Comparison of ENCODE assay signal across 15 cellular contexts in the genomic region with DNA sequence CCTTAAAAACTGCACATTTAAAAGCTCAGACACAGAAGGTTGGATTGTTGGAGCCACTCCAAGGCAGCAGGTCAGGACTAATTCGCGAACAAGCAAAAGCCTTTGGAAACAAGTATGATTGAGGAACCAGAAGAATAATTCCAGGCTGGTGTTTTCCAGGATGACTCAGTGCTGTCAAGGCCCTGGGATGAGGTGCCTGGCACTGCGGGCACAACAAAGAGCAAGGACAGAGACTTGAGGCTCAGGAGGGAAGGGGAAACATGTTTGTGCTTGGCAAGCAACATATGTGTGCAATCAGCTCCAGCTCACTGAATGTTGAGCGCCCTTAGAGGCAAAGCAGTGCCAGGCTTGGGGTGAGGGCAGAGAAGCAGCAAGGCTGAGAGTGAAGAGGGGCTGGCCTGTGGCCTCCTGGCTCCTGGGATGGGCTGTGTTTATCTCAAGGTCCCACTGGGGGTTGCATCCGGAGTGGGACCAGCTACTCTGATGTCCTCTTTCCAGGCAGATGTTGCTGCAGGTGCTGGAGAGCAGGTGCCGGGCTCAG. TPM values are rescaled to one million over a fixed set of nuclear protein-coding genes. Genes with fewer than 3 reads are reported as not detected.
DNase-seq lines count a peak whose midpoint lies in the region; ATAC-seq, FAIRE-seq and TF ChIP-seq lines count a peak whose summit lies in the region.
"Had no signal": no experiment of that assay in that cellular context is flagged by ENCODE, and none has a peak within 500 bp of the region (broad histone marks: within the 10 kb centered on the region; RNA-seq: fewer than 3 reads in every experiment).

No MANE protein-coding gene starts in this region.

- no peak overlapping the region for H3K4ac ChIP-seq in IMR-90 (ENCODE audit: low read depth, low read length)

- no peak overlapping the region for H3K23ac ChIP-seq in IMR-90 (ENCODE audit: low read depth, low read length)

- in situ Hi-C loops in IMR-90 (cut with MboI; ENCODE audit: low sequenced_read_pairs) = no loop called here

- H3K4me3 ChIP-seq in IMR-90 (ENCODE audit: insufficient read depth, low read depth, low read length) = no peak overlapping the region
- no peak overlapping the region for H3K4me3 ChIP-seq in astrocyte (ENCODE audit: insufficient read depth, low read depth, low read length)
- no peak overlapping the region for H3K4me3 ChIP-seq in retinal pigment epithelial cell (ENCODE audit: low read length)
- H3K4me3 ChIP-seq: testis had no signal

- H3K27me3 ChIP-seq in IMR-90 (ENCODE audit: control insufficient read depth, insufficient read depth, low read length) = no peaks in the 10 kb centered on the region
- no peaks in the 10 kb centered on the region for H3K27me3 ChIP-seq in astrocyte (ENCODE audit: insufficient read depth, low read length)
- H3K27me3 ChIP-seq: testis had no signal

- dilution Hi-C loops in IMR-90 (cut with HindIII; ENCODE audit: low sequenced_read_pairs, unreplicated experiment) = no loop called here

- H2BK20ac ChIP-seq in IMR-90 (ENCODE audit: low read depth, low read length) = no peak overlapping the region

- H3K4me3 Mint-ChIP-seq in astrocyte (ENCODE audit: unreplicated experiment) (no peak overlapping the region), HFFc6 (no peak overlapping the region)
- H3K4me3 Mint-ChIP-seq: activated CD4-positive, alpha-beta T cell treated with anti-CD3 and anti-CD28 coated beads, Interleukin-2, amount 10 ng/mL, durations not matched to agents 24 days and 14 days; activated T-cell treated with anti-CD3 and anti-CD28 coated beads, Interleukin-2, amount 50 U/mL, for 4 hours had no signal

- DNase-seq in IMR-90 (peak; percentile 32), astrocyte (ENCODE audit: low read depth) (peak; percentile 25), left cardiac atrium (no peak), retinal pigment epithelial cell (ENCODE audit: low read depth) (peak; percentile 39), HFFc6 (no peak), NCI-H1417 (lab: John Stamatoyannopoulos, UW) (no peak)
- DNase-seq: activated CD4-positive, alpha-beta T cell treated with anti-CD3 and anti-CD28 coated beads, Interleukin-2, amount 10 ng/mL, durations not matched to agents 24 days and 14 days; activated T-cell treated with anti-CD3 and anti-CD28 coated beads, Interleukin-2, amount 50 U/mL, for 4 hours; cortex of kidney; NCI-H1048; NCI-H2171 treated with DMSO at 0.1 percent for 48 hours; testis had no signal

- H4K20me1 ChIP-seq in IMR-90 (ENCODE audit: insufficient read depth, low read length) (peaks cover 3% of the 10 kb centered on the region), astrocyte (ENCODE audit: insufficient read depth, low read length) (no peaks in the 10 kb centered on the region)

- no peak overlapping the region for H3K56ac ChIP-seq in IMR-90 (ENCODE audit: extremely low read depth, insufficient read depth, low read length)

- H3K36me3 Mint-ChIP-seq in astrocyte (ENCODE audit: low read depth, unreplicated experiment) = peaks cover 3% of the 10 kb centered on the region
- no peaks in the 10 kb centered on the region for H3K36me3 Mint-ChIP-seq in HFFc6 (ENCODE audit: low read depth)

- TF ChIP-seq RAD21 in IMR-90 (IDR thresholded peaks at IDR 0.05; ENCODE audit: low read length) = no peak

- H3K9me1 ChIP-seq in IMR-90 (ENCODE audit: insufficient read depth, low read length) = peaks cover 9% of the 10 kb centered on the region

- no peak for TF ChIP-seq CTCF in IMR-90 (conservative IDR thresholded peaks at IDR 0.05; ENCODE audit: low read depth, low read length)
- no peak for TF ChIP-seq CTCF in astrocyte (IDR thresholded peaks at IDR 0.05; ENCODE audit: insufficient read depth, low read depth, low read length)
- TF ChIP-seq CTCF in retinal pigment epithelial cell (conservative IDR thresholded peaks at IDR 0.05; ENCODE audit: low read depth, low read length) = no peak
- no peak for TF ChIP-seq CTCF in HFFc6 (IDR thresholded peaks at IDR 0.05)

- BruUV-seq in IMR-90 (replicated peaks; lab: Mats Ljungman, UMichigan) = no TSS peak

- no peak overlapping the region for H3K9ac ChIP-seq in IMR-90 (ENCODE audit: low read depth, low read length)
- no peak overlapping the region for H3K9ac ChIP-seq in astrocyte (ENCODE audit: low read length)
- H3K9ac ChIP-seq: parathyroid adenoma had no signal

- no peak overlapping the region for H4K91ac ChIP-seq in IMR-90 (ENCODE audit: insufficient read depth, low read depth, low read length)

- FAIRE-seq in astrocyte (lab: Jason Lieb, UNC) = no peak

- H3K4me2 ChIP-seq in IMR-90 (ENCODE audit: low read depth, low read length) = no peak overlapping the region
- H3K4me2 ChIP-seq in astrocyte (ENCODE audit: low read length) = no peak overlapping the region

- H2AFZ ChIP-seq in IMR-90 (replicated peaks; ENCODE audit: low read length, poor library complexity) (no peak overlapping the region), astrocyte (ENCODE audit: low read depth, low read length) (no peak overlapping the region)
- H2AFZ ChIP-seq: parathyroid adenoma had no signal

- no peak overlapping the region for H4K8ac ChIP-seq in IMR-90 (ENCODE audit: low read depth in 2 of 2, low read length in 2 of 2)

- H3K27ac ChIP-seq in IMR-90 (ENCODE audit: insufficient read depth, low read length) = no peak overlapping the region
- H3K27ac ChIP-seq in astrocyte (ENCODE audit: low read depth, low read length) = no peak overlapping the region
- H3K27ac ChIP-seq: parathyroid adenoma had no signal

- H3K4me1 Mint-ChIP-seq in astrocyte (ENCODE audit: low read depth, unreplicated experiment) = no peaks in the 10 kb centered on the region
- no peaks in the 10 kb centered on the region for H3K4me1 Mint-ChIP-seq in HFFc6 (ENCODE audit: low read depth)

- H2BK5ac ChIP-seq in IMR-90 (ENCODE audit: low read depth, low read length, poor library complexity, severe bottlenecking) = no peak overlapping the region

- peaks cover 3% of the 10 kb centered on the region for H3K9me3 Mint-ChIP-seq in astrocyte (ENCODE audit: unreplicated experiment)
- no peaks in the 10 kb centered on the region for H3K9me3 Mint-ChIP-seq in HFFc6
- H3K9me3 Mint-ChIP-seq: activated T-cell treated with anti-CD3 and anti-CD28 coated beads, Interleukin-2, amount 50 U/mL, for 4 hours had no signal

- CTCF ChIA-PET in IMR-90 (lab: Yijun Ruan, JAX) = no interaction called here

- no peak overlapping the region for H2BK120ac ChIP-seq in IMR-90 (ENCODE audit: low read depth, low read length)

- TF ChIP-seq POLR2A in IMR-90 (IDR thresholded peaks at IDR 0.05; ENCODE audit: low read depth, low read length) = no peak

- no peak overlapping the region for H3K14ac ChIP-seq in IMR-90 (replicated peaks; ENCODE audit: low read depth, low read length)

- H3K36me3 ChIP-seq in IMR-90 (ENCODE audit: control insufficient read depth, insufficient read depth, low read length) = peaks cover 27% of the 10 kb centered on the region; the same call in 1 of the 2 replicates
- H3K36me3 ChIP-seq in astrocyte (ENCODE audit: insufficient read depth, low read length) = no peaks in the 10 kb centered on the region

- H3K79me2 ChIP-seq in astrocyte (ENCODE audit: insufficient read depth, low read length) = no peaks in the 10 kb centered on the region

- no peaks in the 10 kb centered on the region for H3K4me1 ChIP-seq in IMR-90 (ENCODE audit: control insufficient read depth, insufficient read depth, low read length)
- H3K4me1 ChIP-seq in astrocyte (ENCODE audit: insufficient read depth, low read length) = no peaks in the 10 kb centered on the region

- 80% methylated on average over 2 of the region's 6 CpGs; no CpG with 5 or more reads in 1 of the 2 experiments for whole genome bisulfite sequencing in IMR-90 (ENCODE audit: extremely low coverage in 2 of 2, insufficient read length in 1 of 2), 2 experiments

- H3K27me3 Mint-ChIP-seq in astrocyte (ENCODE audit: low read depth, unreplicated experiment) = peaks cover 21% of the 10 kb centered on the region
- peaks cover 21% of the 10 kb centered on the region for H3K27me3 Mint-ChIP-seq in HFFc6 (ENCODE audit: insufficient read depth)
- H3K27me3 Mint-ChIP-seq: activated CD4-positive, alpha-beta T cell treated with anti-CD3 and anti-CD28 coated beads, Interleukin-2, amount 10 ng/mL, durations not matched to agents 24 days and 14 days had no signal

- H2AK5ac ChIP-seq in IMR-90 (ENCODE audit: low read depth, low read length) = no peak overlapping the region

- ATAC-seq in IMR-90 (ENCODE audit: low read depth) (no peak), left cardiac atrium (peak; percentile 17 to 69), GM18868 (IDR thresholded peaks at IDR 0.05; ENCODE audit: unreplicated experiment) (no peak)
- ATAC-seq: activated T-cell treated with anti-CD3 and anti-CD28 coated beads, Interleukin-2, amount 50 U/mL, for 4 hours had no signal

- H3K9me3 ChIP-seq in IMR-90 (ENCODE audit: control insufficient read depth, insufficient read depth, low read length) (no peaks in the 10 kb centered on the region), astrocyte (ENCODE audit: insufficient read depth, low read depth, low read length) (no peaks in the 10 kb centered on the region)
- H3K9me3 ChIP-seq: testis had no signal

- H3K18ac ChIP-seq in IMR-90 (ENCODE audit: low read depth, low read length) = no peak overlapping the region

- H2BK15ac ChIP-seq in IMR-90 (ENCODE audit: low read depth, low read length) = no peak overlapping the region

- intact Hi-C loops in IMR-90 (cut with micrococcal nuclease) = no loop called here
- intact Hi-C loops in left cardiac atrium (cut with DNase I) = no loop called here

- no peak overlapping the region for H2AK9ac ChIP-seq in IMR-90 (replicated peaks; ENCODE audit: low read depth, low read length, poor library complexity)

- POLR2A ChIA-PET in IMR-90 (lab: Charles Lee; ENCODE audit: unreplicated experiment) = no interaction called here

- no peaks in the 10 kb centered on the region for H3K79me1 ChIP-seq in IMR-90 (ENCODE audit: low read depth in 1 of 2, low read length in 2 of 2)

- H4K5ac ChIP-seq in IMR-90 (ENCODE audit: low read depth, low read length) = no peak overlapping the region

- H3K27ac Mint-ChIP-seq in astrocyte (ENCODE audit: unreplicated experiment) (no peak overlapping the region), HFFc6 (no peak overlapping the region)
- H3K27ac Mint-ChIP-seq: activated CD4-positive, alpha-beta T cell treated with anti-CD3 and anti-CD28 coated beads, Interleukin-2, amount 10 ng/mL, durations not matched to agents 24 days and 14 days had no signal

TF ChIP-seq in IMR-90, 13 proteins besides CTCF, POLR2A, EP300 and RAD21 (continues in another document):
- no peak for TF ChIP-seq MXI1 (IDR thresholded peaks at IDR 0.05; ENCODE audit: borderline replicate concordance, low read depth, low read length)

RNA-seq across cellular contexts. Expression of a gene that starts 44.0 kb away (rescaled TPM):
- total RNA-seq in IMR-90 (2012; rRNA removed) (2.5 and 2.9 TPM in 2 replicates), astrocyte (1.1 and 1.8 TPM in 2 replicates), left cardiac atrium (10 to 100 TPM; 17.2 to 21.0 TPM)
- polyA plus RNA-seq in IMR-90 (2012; rRNA removed) = 2.1 and 2.4 TPM in 2 replicates
- 1.2 and 1.3 TPM in 2 replicates for polyA plus RNA-seq in IMR-90 (2012; cell fraction: cytosol; rRNA removed)
- 0.76 and 2.5 TPM in 2 replicates for polyA plus RNA-seq in IMR-90 (2012; cell fraction: nucleus; rRNA removed; ENCODE audit: low replicate concordance)
- under 1 TPM in 5 of 6 experiments, not detected in 1; 0.05 to 0.24 (median 0.14) TPM for total RNA-seq in HFFc6 (2021; fragmentation: NEBNext Ultra II Directional; extraction: Animal tissue kit (Norgen Biotek cat#: 25700))
- total RNA-seq: SK-MEL-5 had no signal

Comparison
In these comparisons a context has a peak if more than half of its experiments do, and no peak if none do; other contexts are left out.
1. ATAC-seq: peak in left cardiac atrium (2 of 2); none in IMR-90 (single experiment) and GM18868 (single experiment).
2. DNase-seq: peak in IMR-90 (single experiment), astrocyte (single experiment) and retinal pigment epithelial cell (single experiment); none in left cardiac atrium (single experiment), HFFc6 (single experiment) and NCI-H1417 (0 of 3).